19 cellular contexts compared by ENCODE assay signal in genomic region chr12:130806574-130806973, GRCh38.
"Had no signal": no experiment of that assay in that cellular context is flagged by ENCODE, and none has a peak within 500 bp of the region (broad histone marks: within the 10 kb centered on the region; RNA-seq: fewer than 3 reads in every experiment).

No MANE protein-coding gene starts in this region.

- ATAC-seq: body of pancreas, left cardiac atrium, pancreas, psoas muscle had no signal

- H3K27ac Mint-ChIP-seq: activated naive CD4-positive, alpha-beta T cell treated with anti-CD3 and anti-CD28 coated beads, Interleukin-2, amount 50 U/mL, for 24 hours; memory B cell; nephron; stimulated activated naive CD8-positive, alpha-beta T cell treated with anti-CD3 and anti-CD28 coated beads, Interleukin-15, Interleukin-2, amounts not matched to agents 100 ng/mL and 50 ng/mL, for 24 hours had no signal

- H3K4me1 ChIP-seq: body of pancreas, pancreas, psoas muscle, right atrium auricular region, thyroid gland had no signal

- H3K4me3 Mint-ChIP-seq: activated naive CD4-positive, alpha-beta T cell treated with anti-CD3 and anti-CD28 coated beads, Interleukin-2, amount 50 U/mL, for 24 hours; memory B cell; nephron; stimulated activated naive CD8-positive, alpha-beta T cell treated with anti-CD3 and anti-CD28 coated beads, Interleukin-15, Interleukin-2, amounts not matched to agents 100 ng/mL and 50 ng/mL, for 24 hours had no signal

- DNase-seq: activated gamma-delta T cell treated with Interleukin-2 at 50 U/mL for 16 hours; activated T-cell treated with anti-CD3 and anti-CD28 coated beads, Interleukin-2, amount 50 U/mL, for 1 hour; anterior cingulate cortex; body of pancreas; caudate nucleus; dermis blood vessel endothelial cell; effector memory CD4-positive, alpha-beta T cell; left cardiac atrium; pancreas; psoas muscle; stimulated activated CD4-positive, alpha-beta T cell treated with anti-CD3 and anti-CD28 coated beads, Interleukin-4, amount 100 ng/mL, for 4 hours; substantia nigra; T-helper 9 cell; thyroid gland had no signal

- H3K27me3 ChIP-seq: body of pancreas, pancreas, right atrium auricular region, thyroid gland had no signal

- H3K4me3 ChIP-seq: body of pancreas, pancreas, psoas muscle, right atrium auricular region, thyroid gland had no signal

- H3K9me3 ChIP-seq: body of pancreas, pancreas, psoas muscle, right atrium auricular region, thyroid gland had no signal

- H3K9me3 Mint-ChIP-seq: activated naive CD4-positive, alpha-beta T cell treated with anti-CD3 and anti-CD28 coated beads, Interleukin-2, amount 50 U/mL, for 24 hours; memory B cell; nephron; stimulated activated naive CD8-positive, alpha-beta T cell treated with anti-CD3 and anti-CD28 coated beads, Interleukin-15, Interleukin-2, amounts not matched to agents 100 ng/mL and 50 ng/mL, for 24 hours had no signal

- H3K27ac ChIP-seq: body of pancreas, pancreas, psoas muscle, right atrium auricular region, thyroid gland had no signal

- H3K27me3 Mint-ChIP-seq: activated naive CD4-positive, alpha-beta T cell treated with anti-CD3 and anti-CD28 coated beads, Interleukin-2, amount 50 U/mL, for 24 hours; memory B cell; stimulated activated naive CD8-positive, alpha-beta T cell treated with anti-CD3 and anti-CD28 coated beads, Interleukin-15, Interleukin-2, amounts not matched to agents 100 ng/mL and 50 ng/mL, for 24 hours had no signal

- H3K4me1 Mint-ChIP-seq: activated naive CD4-positive, alpha-beta T cell treated with anti-CD3 and anti-CD28 coated beads, Interleukin-2, amount 50 U/mL, for 24 hours; memory B cell; nephron had no signal
